In genomic region chr16:1398826-1399581, GRCh38 we compare ENCODE assay signal across 33 cellular contexts. TPM values are rescaled to one million over a fixed set of nuclear protein-coding genes. Genes with fewer than 3 reads are reported as not detected.
"Had no signal": no experiment of that assay in that cellular context is flagged by ENCODE, and none has a peak within 500 bp of the region (broad histone marks: within the 10 kb centered on the region; RNA-seq: fewer than 3 reads in every experiment).

No MANE protein-coding gene starts in this region.

- H3K27me3 Mint-ChIP-seq: activated naive CD8-positive, alpha-beta T cell treated with anti-CD3 and anti-CD28 coated beads, Interleukin-2, amount 10 ng/mL, durations not matched to agents 7 days and 5 days; brain; effector memory CD8-positive, alpha-beta T cell; natural killer cell treated with Interleukin-12 subunit alpha and Interleukin-12 subunit beta and Interleukin-15 and Interleukin-18, amount 100 ng/mL, for 72 hours had no signal

- H3K27ac ChIP-seq: ascending aorta, cardiac muscle cell, gastroesophageal sphincter, neutrophil, right lobe of liver, skin epidermis, suprapubic skin, tibial artery had no signal

- H3K4me3 ChIP-seq: ascending aorta, cardiac muscle cell, gastroesophageal sphincter, lung, mucosa of descending colon, right lobe of liver, skin epidermis, suprapubic skin, tibial artery had no signal

- ATAC-seq: effector memory CD8-positive, alpha-beta T cell; gastroesophageal sphincter; mucosa of descending colon had no signal

- H3K4me1 Mint-ChIP-seq: activated naive CD8-positive, alpha-beta T cell treated with anti-CD3 and anti-CD28 coated beads, Interleukin-2, amount 10 ng/mL, durations not matched to agents 7 days and 5 days; brain had no signal

- H3K4me3 Mint-ChIP-seq: activated naive CD8-positive, alpha-beta T cell treated with anti-CD3 and anti-CD28 coated beads, Interleukin-2, amount 10 ng/mL, durations not matched to agents 7 days and 5 days; brain; effector memory CD8-positive, alpha-beta T cell; natural killer cell treated with Interleukin-12 subunit alpha and Interleukin-12 subunit beta and Interleukin-15 and Interleukin-18, amount 100 ng/mL, for 72 hours had no signal

- H3K4me1 ChIP-seq: ascending aorta, gastroesophageal sphincter, right lobe of liver, suprapubic skin, tibial artery had no signal

- H3K9me3 Mint-ChIP-seq: activated naive CD8-positive, alpha-beta T cell treated with anti-CD3 and anti-CD28 coated beads, Interleukin-2, amount 10 ng/mL, durations not matched to agents 7 days and 5 days; brain; effector memory CD8-positive, alpha-beta T cell; natural killer cell treated with Interleukin-12 subunit alpha and Interleukin-12 subunit beta and Interleukin-15 and Interleukin-18, amount 100 ng/mL, for 72 hours had no signal

- H3K27me3 ChIP-seq: ascending aorta, cardiac muscle cell, gastroesophageal sphincter, neutrophil, right lobe of liver, suprapubic skin, tibial artery had no signal

- H3K36me3 Mint-ChIP-seq: natural killer cell treated with Interleukin-12 subunit alpha and Interleukin-12 subunit beta and Interleukin-15 and Interleukin-18, amount 100 ng/mL, for 72 hours had no signal

- H3K9me3 ChIP-seq: ascending aorta, gastroesophageal sphincter, mucosa of descending colon, neutrophil, right lobe of liver, suprapubic skin, tibial artery had no signal

- DNase-seq: activated CD4-positive, alpha-beta T cell treated with anti-CD3 and anti-CD28 coated beads for 1 hour; activated effector memory CD4-positive, alpha-beta T cell treated with Interleukin-2 at 50 U/mL for 16 hours; activated naive CD4-positive, alpha-beta T cell treated with Interleukin-2 at 50 U/mL for 16 hours; activated naive CD8-positive, alpha-beta T cell treated with anti-CD3 and anti-CD28 coated beads, Interleukin-2, amount 10 ng/mL, durations not matched to agents 7 days and 5 days; activated T-cell treated with anti-CD3 and anti-CD28 coated beads for 4 hours; cortex of kidney; effector memory CD8-positive, alpha-beta T cell; erythroblast; head of caudate nucleus; hypothalamus; mucosa of descending colon; right lobe of liver; stimulated activated CD4-positive, alpha-beta T cell treated with anti-CD3 and anti-CD28 coated beads, Interleukin-12 subunit alpha, Interleukin-12 subunit beta, amount 100 ng/mL, for 4 hours; stimulated activated CD4-positive, alpha-beta T cell treated with anti-CD3 and anti-CD28 coated beads, Interleukin-4, amount 100 ng/mL, for 1 hour; T-helper 2 cell; tibial artery had no signal

- H3K27ac Mint-ChIP-seq: activated naive CD8-positive, alpha-beta T cell treated with anti-CD3 and anti-CD28 coated beads, Interleukin-2, amount 10 ng/mL, durations not matched to agents 7 days and 5 days; brain; effector memory CD8-positive, alpha-beta T cell; natural killer cell treated with Interleukin-12 subunit alpha and Interleukin-12 subunit beta and Interleukin-15 and Interleukin-18, amount 100 ng/mL, for 72 hours had no signal

RNA-seq across cellular contexts. Expression of gene PERCC1, which starts 31.9 kb away (rescaled TPM):
- total RNA-seq: ascending aorta, chondrocyte, fibroblast of lung, fibroblast of villous mesenchyme, kidney epithelial cell, myocyte, osteocyte, posterior vena cava, right lobe of liver, ureter had no signal
- polyA plus RNA-seq: cardiac muscle cell, fibroblast of lung had no signal

RNA-seq across cellular contexts. Expression of gene CCDC154, which starts 45.4 kb away (rescaled TPM):
- total RNA-seq: ascending aorta, gastroesophageal sphincter had no signal
